In the genomic region with DNA sequence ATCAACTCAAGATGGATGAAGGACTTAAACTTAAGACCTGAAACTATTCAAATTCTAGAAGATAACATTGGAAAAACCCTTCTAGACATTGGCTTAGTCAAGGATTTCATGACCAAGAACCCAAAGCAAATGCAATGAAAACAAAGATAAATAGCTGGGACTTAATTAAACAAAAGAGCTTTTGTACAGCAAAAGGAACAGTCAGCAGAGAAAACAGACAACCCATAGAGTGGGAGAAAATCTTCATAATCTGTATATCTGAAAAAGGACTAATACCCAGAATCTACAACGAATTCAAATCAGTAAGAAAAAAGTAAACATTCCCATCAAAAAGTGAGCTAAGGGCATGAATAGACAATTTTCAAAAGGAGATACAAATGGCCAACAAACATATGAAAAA, we compare ENCODE assay signal across 20 cellular contexts.
DNase-seq lines count a peak whose midpoint lies in the region; ATAC-seq and TF ChIP-seq lines count a peak whose summit lies in the region.
"Had no signal": no experiment of that assay in that cellular context is flagged by ENCODE, and none has a peak within 500 bp of the region (broad histone marks: within the 10 kb centered on the region; RNA-seq: fewer than 3 reads in every experiment).

No MANE protein-coding gene starts in this region.

- no peak for TF ChIP-seq CTCF in PC-3 (conservative IDR thresholded peaks at IDR 0.05; ENCODE audit: low read depth, low read length)

- no peak overlapping the region for H2AFZ ChIP-seq in PC-3 (ENCODE audit: low read length)
- H2AFZ ChIP-seq: GM23248 had no signal

- H3K9ac ChIP-seq in PC-3 (ENCODE audit: low read length) = no peak overlapping the region
- H3K9ac ChIP-seq: BLaER1, GM23248 had no signal

- POLR2A ChIA-PET in PC-3 (lab: Charles Lee; ENCODE audit: unreplicated experiment) = no interaction called here

- H3K9me3 ChIP-seq in PC-3 (ENCODE audit: low read length) = no peaks in the 10 kb centered on the region
- H3K9me3 ChIP-seq: BLaER1, Caco-2 had no signal

- H3K27ac ChIP-seq in caudate nucleus (ENCODE audit: low read depth, low read length) (peak overlapping the region; percentile 72), substantia nigra (ENCODE audit: low read depth, low read length, poor library complexity, severe bottlenecking) (peak overlapping the region; percentile 60), PC-3 (ENCODE audit: low read length) (no peak overlapping the region)
- H3K27ac ChIP-seq: 22Rv1, BLaER1, C4-2B, GM23248 had no signal

- no peak overlapping the region for H3K4me2 ChIP-seq in PC-3 (ENCODE audit: low read length)
- H3K4me2 ChIP-seq: BLaER1 had no signal

- DNase-seq in NCI-H1048 (lab: John Stamatoyannopoulos, UW) (peak; percentile 62), caudate nucleus (lab: John Stamatoyannopoulos, UW) (no peak), foreskin melanocyte (peak; percentile 52), substantia nigra (lab: John Stamatoyannopoulos, UW) (no peak), PC-3 (no peak)
- DNase-seq in activated CD8-positive, alpha-beta memory T cell treated with anti-CD3 and anti-CD28 coated beads, Interleukin-2, amount 50 U/mL, for 48 hours = no peak
- no peak for DNase-seq in activated T-helper 1 cell treated with anti-CD3 and anti-CD28 coated beads, Interleukin-12 subunit alpha, Interleukin-12 subunit beta, Interleukin-2, Interleukin-4 antibody, amounts not matched to agents 30 ng/mL and 10 ng/mL and 1 ng/mL, durations not matched to agents 14 hours and 24 hours and 36 hours (ENCODE audit: low spot score)
- DNase-seq: Caco-2; CD4-positive, CD25-positive, alpha-beta regulatory T cell; CD8-positive, alpha-beta T cell; DMS153; DND-41; GM23248; H7; HCEC 1CT had no signal

- no peaks in the 10 kb centered on the region for H3K79me2 ChIP-seq in PC-3 (ENCODE audit: low read length)

- no peaks in the 10 kb centered on the region for H3K9me3 Mint-ChIP-seq in activated T-helper 1 cell treated with anti-CD3 and anti-CD28 coated beads, Interleukin-12 subunit alpha, Interleukin-12 subunit beta, Interleukin-2, Interleukin-4 antibody, amounts not matched to agents 30 ng/mL and 10 ng/mL and 1 ng/mL, durations not matched to agents 14 hours and 24 hours and 36 hours

- ATAC-seq in PC-3 (no peak), GM21447 (IDR thresholded peaks at IDR 0.05; ENCODE audit: unreplicated experiment) (no peak)
- ATAC-seq: CD8-positive, alpha-beta T cell had no signal

- intact Hi-C loops in PC-3 (cut with micrococcal nuclease) = no loop called here
- intact Hi-C loops in activated T-helper 1 cell treated with anti-CD3 and anti-CD28 coated beads, Interleukin-12 subunit alpha, Interleukin-12 subunit beta, Interleukin-2, Interleukin-4 antibody, amounts not matched to agents 30 ng/mL and 10 ng/mL and 1 ng/mL, durations not matched to agents 14 hours and 24 hours and 36 hours (cut with micrococcal nuclease) = no loop called here

- no peaks in the 10 kb centered on the region for H3K9me2 ChIP-seq in PC-3 (replicated peaks; ENCODE audit: low read length)

- H3K4me1 ChIP-seq in PC-3 (ENCODE audit: insufficient read depth, low read length) = no peaks in the 10 kb centered on the region
- H3K4me1 ChIP-seq: BLaER1, Caco-2 had no signal

- no peak overlapping the region for H3K4me3 ChIP-seq in PC-3 (ENCODE audit: low read length)
- H3K4me3 ChIP-seq: BLaER1, GM23248 had no signal

- no peaks in the 10 kb centered on the region for H3K4me1 Mint-ChIP-seq in activated T-helper 1 cell treated with anti-CD3 and anti-CD28 coated beads, Interleukin-12 subunit alpha, Interleukin-12 subunit beta, Interleukin-2, Interleukin-4 antibody, amounts not matched to agents 30 ng/mL and 10 ng/mL and 1 ng/mL, durations not matched to agents 14 hours and 24 hours and 36 hours (ENCODE audit: low read depth)
- H3K4me1 Mint-ChIP-seq: B cell; CD4-positive, CD25-positive, alpha-beta regulatory T cell had no signal

- CTCF ChIA-PET in PC-3 (lab: Charles Lee) = no interaction called here

- no peaks in the 10 kb centered on the region for H3K27me3 ChIP-seq in PC-3 (ENCODE audit: low read length)
- H3K27me3 ChIP-seq: BLaER1 had no signal

- no peaks in the 10 kb centered on the region for H3K27me3 Mint-ChIP-seq in activated T-helper 1 cell treated with anti-CD3 and anti-CD28 coated beads, Interleukin-12 subunit alpha, Interleukin-12 subunit beta, Interleukin-2, Interleukin-4 antibody, amounts not matched to agents 30 ng/mL and 10 ng/mL and 1 ng/mL, durations not matched to agents 14 hours and 24 hours and 36 hours (ENCODE audit: insufficient read depth)
- H3K27me3 Mint-ChIP-seq: B cell; CD4-positive, CD25-positive, alpha-beta regulatory T cell had no signal

- H3F3A ChIP-seq in PC-3 (ENCODE audit: low read length, unreplicated experiment) = no peaks in the 10 kb centered on the region

- H3K4me3 Mint-ChIP-seq in activated T-helper 1 cell treated with anti-CD3 and anti-CD28 coated beads, Interleukin-12 subunit alpha, Interleukin-12 subunit beta, Interleukin-2, Interleukin-4 antibody, amounts not matched to agents 30 ng/mL and 10 ng/mL and 1 ng/mL, durations not matched to agents 14 hours and 24 hours and 36 hours = no peak overlapping the region
- H3K4me3 Mint-ChIP-seq: B cell; CD4-positive, CD25-positive, alpha-beta regulatory T cell; CD8-positive, alpha-beta T cell had no signal

- H3K27ac Mint-ChIP-seq in activated T-helper 1 cell treated with anti-CD3 and anti-CD28 coated beads, Interleukin-12 subunit alpha, Interleukin-12 subunit beta, Interleukin-2, Interleukin-4 antibody, amounts not matched to agents 30 ng/mL and 10 ng/mL and 1 ng/mL, durations not matched to agents 14 hours and 24 hours and 36 hours = no peak overlapping the region
- H3K27ac Mint-ChIP-seq: B cell; CD4-positive, CD25-positive, alpha-beta regulatory T cell; CD8-positive, alpha-beta T cell had no signal

- H3K36me3 ChIP-seq in PC-3 (ENCODE audit: low read depth, low read length) = no peaks in the 10 kb centered on the region
- H3K36me3 ChIP-seq: BLaER1 had no signal

- H3K36me3 Mint-ChIP-seq in activated T-helper 1 cell treated with anti-CD3 and anti-CD28 coated beads, Interleukin-12 subunit alpha, Interleukin-12 subunit beta, Interleukin-2, Interleukin-4 antibody, amounts not matched to agents 30 ng/mL and 10 ng/mL and 1 ng/mL, durations not matched to agents 14 hours and 24 hours and 36 hours (ENCODE audit: low read depth) = no peaks in the 10 kb centered on the region
- H3K36me3 Mint-ChIP-seq: CD4-positive, CD25-positive, alpha-beta regulatory T cell; CD8-positive, alpha-beta T cell had no signal

- no TSS peak for BruUV-seq in PC-3 (replicated peaks; lab: Mats Ljungman, UMichigan)

- no peaks in the 10 kb centered on the region for H4K20me1 ChIP-seq in PC-3 (ENCODE audit: low read length)
- H4K20me1 ChIP-seq: BLaER1 had no signal

Comparison
In these comparisons a context has a peak if more than half of its experiments do, and no peak if none do; other contexts are left out.
1. DNase-seq: peak in NCI-H1048 (single experiment) and foreskin melanocyte (single experiment); none in caudate nucleus (0 of 61), substantia nigra (0 of 49), PC-3 (single experiment), activated CD8-positive, alpha-beta memory T cell treated with anti-CD3 and anti-CD28 coated beads, Interleukin-2, amount 50 U/mL, for 48 hours (single experiment) and activated T-helper 1 cell treated with anti-CD3 and anti-CD28 coated beads, Interleukin-12 subunit alpha, Interleukin-12 subunit beta, Interleukin-2, Interleukin-4 antibody, amounts not matched to agents 30 ng/mL and 10 ng/mL and 1 ng/mL, durations not matched to agents 14 hours and 24 hours and 36 hours (single experiment).